Comparison of ENCODE assay signal across 15 cellular contexts in the genomic region with DNA sequence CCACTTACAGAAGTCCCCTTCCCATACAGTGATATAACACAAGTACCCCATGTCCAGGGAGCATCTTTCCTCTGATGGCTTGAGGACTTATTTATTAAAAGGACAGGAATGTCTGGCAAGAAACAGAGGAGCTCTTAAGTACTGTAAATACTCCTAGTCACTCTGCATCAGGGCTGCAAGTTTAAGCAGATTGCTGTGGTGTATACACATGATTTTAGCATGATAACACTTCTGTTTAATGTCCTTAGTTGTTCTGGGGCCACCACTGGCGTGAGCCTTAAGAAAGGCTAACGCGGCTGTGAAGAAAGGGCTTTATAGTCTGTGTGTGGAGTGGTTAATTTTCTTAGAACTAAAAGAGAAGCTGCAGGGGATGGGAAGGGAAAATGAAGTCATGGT.
DNase-seq lines count a peak whose midpoint lies in the region; ATAC-seq, FAIRE-seq and TF ChIP-seq lines count a peak whose summit lies in the region.
"Had no signal": no experiment of that assay in that cellular context is flagged by ENCODE, and none has a peak within 500 bp of the region (broad histone marks: within the 10 kb centered on the region; RNA-seq: fewer than 3 reads in every experiment).

No MANE protein-coding gene starts in this region.

- peak overlapping the region; percentile 75 for H3K27ac Mint-ChIP-seq in astrocyte (ENCODE audit: unreplicated experiment)
- H3K27ac Mint-ChIP-seq in type B pancreatic cell: peak overlapping the region; percentile 5
- H3K27ac Mint-ChIP-seq in activated naive CD4-positive, alpha-beta T cell treated with anti-CD3 and anti-CD28 coated beads, Interleukin-2, amount 50 U/mL, for 72 hours: no peak overlapping the region
- H3K27ac Mint-ChIP-seq: activated naive CD4-positive, alpha-beta T cell treated with anti-CD3 and anti-CD28 coated beads, Interleukin-2, amount 10 ng/mL, durations not matched to agents 7 days and 5 days had no signal

- H2BK120ac ChIP-seq in mesenchymal stem cell (ENCODE audit: low read depth, low read length): no peak overlapping the region

- H2AFZ ChIP-seq in astrocyte (ENCODE audit: low read depth, low read length): no peak overlapping the region
- H2AFZ ChIP-seq in mesenchymal stem cell (ENCODE audit: low read depth, low read length): no peak overlapping the region

- H3K14ac ChIP-seq in mesenchymal stem cell (ENCODE audit: low read length in 2 of 2): peak overlapping the region in 1 of 2 experiments; percentile 7

- H3K4me3 ChIP-seq in astrocyte (ENCODE audit: insufficient read depth, low read depth, low read length) (no peak overlapping the region), mesenchymal stem cell (ENCODE audit: insufficient read depth in 1 of 2, low read depth in 1 of 2, low read length in 2 of 2) (no peak overlapping the region)
- H3K4me3 ChIP-seq: gastroesophageal sphincter, SK-N-MC had no signal

- H2BK5ac ChIP-seq in mesenchymal stem cell (ENCODE audit: low read depth, low read length, poor library complexity, severe bottlenecking): peak overlapping the region; percentile 97

- H3K36me3 Mint-ChIP-seq in astrocyte (ENCODE audit: low read depth, unreplicated experiment) (peaks cover 3% of the 10 kb centered on the region), type B pancreatic cell (peaks cover 8% of the 10 kb centered on the region)
- H3K36me3 Mint-ChIP-seq in activated naive CD4-positive, alpha-beta T cell treated with anti-CD3 and anti-CD28 coated beads, Interleukin-2, amount 50 U/mL, for 72 hours: peaks cover 0 to 8% of the 10 kb centered on the region in 2 donors

- H3K79me2 ChIP-seq in astrocyte (ENCODE audit: insufficient read depth, low read length): peaks cover 84% of the 10 kb centered on the region

- in situ Hi-C loops in GM13976 (cut with MboI; ENCODE audit: low sequenced_read_pairs, unreplicated experiment): no loop called here

- no peak overlapping the region for H3K23ac ChIP-seq in mesenchymal stem cell (ENCODE audit: low read length in 2 of 2)

- WGBS in mesenchymal stem cell: 46% methylated on average over 3 of the region's 3 CpGs

- no peak overlapping the region for H3K4me3 Mint-ChIP-seq in astrocyte (ENCODE audit: unreplicated experiment)
- H3K4me3 Mint-ChIP-seq in type B pancreatic cell: no peak overlapping the region
- H3K4me3 Mint-ChIP-seq: activated naive CD4-positive, alpha-beta T cell treated with anti-CD3 and anti-CD28 coated beads, Interleukin-2, amount 10 ng/mL, durations not matched to agents 7 days and 5 days had no signal

- FAIRE-seq in astrocyte (lab: Jason Lieb, UNC): no peak

- intact Hi-C loops in Right ventricle myocardium inferior (cut with DNase I) (no loop called here), Right ventricle myocardium superior (cut with DNase I) (no loop called here)

- H3K9me3 Mint-ChIP-seq in astrocyte (ENCODE audit: unreplicated experiment) (no peaks in the 10 kb centered on the region), type B pancreatic cell (no peaks in the 10 kb centered on the region)
- no peaks in the 10 kb centered on the region for H3K9me3 Mint-ChIP-seq in activated naive CD4-positive, alpha-beta T cell treated with anti-CD3 and anti-CD28 coated beads, Interleukin-2, amount 50 U/mL, for 72 hours
- H3K9me3 Mint-ChIP-seq: activated naive CD4-positive, alpha-beta T cell treated with anti-CD3 and anti-CD28 coated beads, Interleukin-2, amount 10 ng/mL, durations not matched to agents 7 days and 5 days had no signal

- H3K36me3 ChIP-seq in astrocyte (ENCODE audit: insufficient read depth, low read length) (no peaks in the 10 kb centered on the region), mesenchymal stem cell (ENCODE audit: control insufficient read depth in 1 of 2, insufficient read depth in 2 of 2, low read depth in 1 of 2, low read length in 2 of 2) (peaks cover 10 to 13% of the 10 kb centered on the region in 2 experiments)
- H3K36me3 ChIP-seq: gastroesophageal sphincter had no signal

- ATAC-seq in Right ventricle myocardium inferior (peak; percentile 27), Right ventricle myocardium superior (ENCODE audit: poor library complexity) (no peak)
- ATAC-seq in activated naive CD4-positive, alpha-beta T cell treated with anti-CD3 and anti-CD28 coated beads, Interleukin-2, amount 50 U/mL, for 72 hours: no peak
- ATAC-seq: gastroesophageal sphincter had no signal

- H3K27me3 Mint-ChIP-seq in astrocyte (ENCODE audit: low read depth, unreplicated experiment) (no peaks in the 10 kb centered on the region), type B pancreatic cell (no peaks in the 10 kb centered on the region)
- H3K27me3 Mint-ChIP-seq: activated naive CD4-positive, alpha-beta T cell treated with anti-CD3 and anti-CD28 coated beads, Interleukin-2, amount 10 ng/mL, durations not matched to agents 7 days and 5 days had no signal

- no peak overlapping the region for H4K91ac ChIP-seq in mesenchymal stem cell (ENCODE audit: low read length)

- H3K4me2 ChIP-seq in astrocyte (ENCODE audit: low read length): peak overlapping the region; percentile 71
- H3K4me2 ChIP-seq in mesenchymal stem cell (ENCODE audit: low read length, poor library complexity, severe bottlenecking): peak overlapping the region; percentile 70

- H3K79me1 ChIP-seq in mesenchymal stem cell (replicated peaks; ENCODE audit: low read length, poor library complexity, severe bottlenecking): peaks cover 9% of the 10 kb centered on the region

- H3K4me1 ChIP-seq in astrocyte (ENCODE audit: insufficient read depth, low read length) (peaks cover 45% of the 10 kb centered on the region), mesenchymal stem cell (ENCODE audit: control insufficient read depth, insufficient read depth, low read depth, low read length) (peaks cover 15% of the 10 kb centered on the region)

- H3K4me1 Mint-ChIP-seq in astrocyte (ENCODE audit: low read depth, unreplicated experiment) (peaks cover 51% of the 10 kb centered on the region), type B pancreatic cell (ENCODE audit: unreplicated experiment) (peaks cover 46% of the 10 kb centered on the region)

- no peak overlapping the region for H4K8ac ChIP-seq in mesenchymal stem cell (ENCODE audit: low read length)

- H4K20me1 ChIP-seq in astrocyte (ENCODE audit: insufficient read depth, low read length): peaks cover 87% of the 10 kb centered on the region

- no peak overlapping the region for H2BK12ac ChIP-seq in mesenchymal stem cell (ENCODE audit: low read length in 2 of 2)

- DNase-seq in Right ventricle myocardium inferior (ENCODE audit: missing footprints): no peak
- no peak for DNase-seq in Right ventricle myocardium superior
- DNase-seq in astrocyte (ENCODE audit: low read depth): no peak
- DNase-seq in mesenchymal stem cell: peak; percentile 81
- no peak for DNase-seq in type B pancreatic cell (ENCODE audit: extremely low spot score, unreplicated experiment)
- no peak for DNase-seq in GM13976 (ENCODE audit: low spot score)
- no peak for DNase-seq in GM03348 (ENCODE audit: low spot score)
- no peak for DNase-seq in activated naive CD4-positive, alpha-beta T cell treated with anti-CD3 and anti-CD28 coated beads, Interleukin-2, amount 50 U/mL, for 72 hours (ENCODE audit: low spot score in 2 of 2)
- DNase-seq: activated naive CD4-positive, alpha-beta T cell treated with anti-CD3 and anti-CD28 coated beads, Interleukin-2, amount 10 ng/mL, durations not matched to agents 7 days and 5 days; central memory CD4-positive, alpha-beta T cell; NCI-H187; NCI-H446; posterior cingulate gyrus had no signal

- no peak overlapping the region for H3K4ac ChIP-seq in mesenchymal stem cell (ENCODE audit: low read depth in 1 of 2, low read length in 2 of 2)

- no peak overlapping the region for H2BK15ac ChIP-seq in mesenchymal stem cell (ENCODE audit: low read depth, poor library complexity, severe bottlenecking)

- H3K27ac ChIP-seq in astrocyte (ENCODE audit: low read depth, low read length): peak overlapping the region; percentile 71
- peak overlapping the region; percentile 92 for H3K27ac ChIP-seq in mesenchymal stem cell (ENCODE audit: low read length, poor library complexity, severe bottlenecking)
- H3K27ac ChIP-seq: SK-N-MC had no signal

- TF ChIP-seq CTCF in astrocyte (IDR thresholded peaks at IDR 0.05; ENCODE audit: insufficient read depth, low read depth, low read length) (no peak), type B pancreatic cell (conservative IDR thresholded peaks at IDR 0.05) (no peak), GM13976 (IDR thresholded peaks at IDR 0.05; ENCODE audit: borderline replicate concordance, control extremely low read depth, extremely low read depth, insufficient read depth, missing control alignments) (no peak)

- peak overlapping the region; percentile 40 for H2AK5ac ChIP-seq in mesenchymal stem cell (ENCODE audit: low read length, severe bottlenecking)

- H3K27me3 ChIP-seq in astrocyte (ENCODE audit: insufficient read depth, low read length) (no peaks in the 10 kb centered on the region), mesenchymal stem cell (ENCODE audit: control insufficient read depth in 1 of 2, insufficient read depth in 1 of 2, low read length in 2 of 2) (no peaks in the 10 kb centered on the region)
- H3K27me3 ChIP-seq: gastroesophageal sphincter had no signal

- H3K9me3 ChIP-seq in astrocyte (ENCODE audit: insufficient read depth, low read depth, low read length) (no peaks in the 10 kb centered on the region), mesenchymal stem cell (ENCODE audit: control insufficient read depth, low read length) (no peaks in the 10 kb centered on the region)
- H3K9me3 ChIP-seq: gastroesophageal sphincter had no signal

- H3K9ac ChIP-seq in astrocyte (ENCODE audit: low read length) (peak overlapping the region; percentile 26), mesenchymal stem cell (ENCODE audit: low read length) (no peak overlapping the region)

- H3K18ac ChIP-seq in mesenchymal stem cell (ENCODE audit: low read depth in 1 of 2, low read length in 2 of 2): peak overlapping the region; percentile 39 to 58

Comparison
In these comparisons a context has a peak if more than half of its experiments do, and no peak if none do; other contexts are left out.
1. H3K27ac Mint-ChIP-seq: peak in astrocyte (single experiment) and type B pancreatic cell (single experiment); none in activated naive CD4-positive, alpha-beta T cell treated with anti-CD3 and anti-CD28 coated beads, Interleukin-2, amount 50 U/mL, for 72 hours (0 of 2).